ENCODE assay signal across 7 cellular contexts in the genomic region with DNA sequence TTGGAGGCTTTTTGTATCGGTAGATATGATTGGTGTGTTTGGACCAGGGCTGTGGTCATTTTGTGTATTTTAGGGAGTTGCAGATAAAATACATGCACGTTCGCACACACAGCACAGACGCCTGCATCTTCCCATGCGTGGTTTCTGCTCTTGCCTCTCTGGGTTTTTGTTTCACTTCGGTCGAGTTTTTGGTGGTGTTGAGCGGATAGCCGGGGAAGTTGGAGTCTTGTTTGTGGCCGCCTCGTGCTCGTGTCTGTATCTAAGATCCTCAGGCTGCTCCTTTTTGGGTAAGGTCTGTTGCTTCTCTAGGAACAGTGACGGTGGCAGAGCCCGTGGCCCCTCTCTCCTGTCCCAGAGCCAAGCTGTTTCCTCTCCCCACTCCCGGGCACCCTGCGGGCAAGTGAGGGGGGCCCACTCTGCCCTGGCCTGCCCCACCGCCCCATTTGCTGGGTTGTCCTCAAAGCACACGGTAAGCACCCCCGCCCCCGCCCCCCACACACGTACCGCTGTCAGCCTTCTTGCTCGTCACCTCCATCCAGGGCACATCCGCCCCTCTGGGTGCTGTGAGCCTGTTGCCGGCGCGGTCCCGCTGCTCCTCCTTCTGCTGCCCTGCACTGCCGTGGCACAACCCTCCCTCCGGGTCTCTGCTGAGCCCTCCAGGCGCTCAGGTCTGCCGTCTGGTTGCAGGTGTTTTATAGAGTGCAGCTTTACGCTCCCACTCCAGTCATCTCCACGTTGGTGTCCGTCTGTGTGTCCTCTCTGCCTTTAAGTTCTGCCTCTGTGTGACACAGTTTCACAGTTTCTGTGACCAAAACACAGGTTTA. TPM values are rescaled to one million over a fixed set of nuclear protein-coding genes. Genes with fewer than 3 reads are reported as not detected.
DNase-seq lines count a peak whose midpoint lies in the region; FAIRE-seq and TF ChIP-seq lines count a peak whose summit lies in the region.

No MANE protein-coding gene starts in this region.

- peaks cover 0 to 2% of the 10 kb centered on the region in 2 experiments for H4K20me1 ChIP-seq in H1 (replicated peaks in 1 of 2; ENCODE audit: control insufficient read depth in 1 of 2, insufficient read depth in 2 of 2, low read length in 2 of 2)

- H3K18ac ChIP-seq in H1 (ENCODE audit: extremely low read depth, low read length): no peak overlapping the region

- no peak overlapping the region for H4K5ac ChIP-seq in H1 (ENCODE audit: insufficient read length, low read depth, low read length)

- TF ChIP-seq EP300 in H1 (IDR thresholded peaks at IDR 0.05; ENCODE audit: borderline replicate concordance in 1 of 2, low read depth in 2 of 2, low read length in 2 of 2): no peak

- no peak overlapping the region for H2BK120ac ChIP-seq in H1 (replicated peaks; ENCODE audit: low read depth, low read length)

- H2AK5ac ChIP-seq in H1 (ENCODE audit: low read depth, low read length): 0 out of 2 replicates have a peak overlapping the region, but pooled peaks have one; percentile 40

- no peak for FAIRE-seq in H1 (lab: Jason Lieb, UNC)

- WGBS in H1 (ENCODE audit: extremely low coverage in 1 of 2, insufficient coverage in 1 of 2, insufficient read length in 1 of 2, insufficient replicate concordance in 2 of 2, low coverage in 1 of 2, low lambda C conversion rate in 2 of 2, missing lambda C conversion rate in 1 of 2), 2 experiments: 86% methylated on average over 32 of the region's 35 CpGs; no CpG with 5 or more reads in 1 of the 2 experiments
- 14 to 33% (median 24%) methylated on average over 33 to 35 of the region's 35 CpGs for WGBS in spleen, 5 donors

- H2AFZ ChIP-seq in H1 (ENCODE audit: low read length): no peak overlapping the region

- H3K79me1 ChIP-seq in H1 (ENCODE audit: low read depth, low read length): no peaks in the 10 kb centered on the region

- H4K91ac ChIP-seq in H1 (replicated peaks; ENCODE audit: insufficient read length, low read length): no peak overlapping the region

- no peak overlapping the region for H3K14ac ChIP-seq in H1 (ENCODE audit: insufficient read length)

- no peak for TF ChIP-seq POLR2A in H1 (IDR thresholded peaks at IDR 0.05; ENCODE audit: control extremely low read depth in 1 of 2, low read depth in 2 of 2, low read length in 2 of 2)
- TF ChIP-seq POLR2A in spleen (IDR thresholded peaks at IDR 0.05): no peak

- H3K9ac ChIP-seq in H1 (replicated peaks in 1 of 4; ENCODE audit: extremely low read depth in 1 of 4, low read depth in 3 of 4, low read length in 3 of 4): no peak overlapping the region

- no peaks in the 10 kb centered on the region for H3K9me3 ChIP-seq in H1 (ENCODE audit: insufficient read depth in 2 of 2, low read depth in 1 of 2, low read length in 1 of 2)
- H3K9me3 ChIP-seq in spleen: peaks cover 0 to 17% (median 10%) of the 10 kb centered on the region in 8 donors

- intact Hi-C loops in spleen (cut with DNase I; ENCODE audit: low total_unique reads): loop anchor here (10.0 kb wide), 1 partner anchor 52 kb away; the partner anchor contains the start of gene AGPAT3

- no peak overlapping the region for H2BK15ac ChIP-seq in H1 (ENCODE audit: low read length)

- H3K4me2 ChIP-seq in H1 (ENCODE audit: insufficient read depth in 1 of 2, low read depth in 2 of 2, low read length in 2 of 2): no peak overlapping the region

- TF ChIP-seq CTCF in HFF-Myc (IDR thresholded peaks at IDR 0.05; ENCODE audit: low read depth, low read length, missing control alignments): no peak
- TF ChIP-seq CTCF in H1 (IDR thresholded peaks at IDR 0.05; ENCODE audit: control extremely low read depth in 1 of 3, insufficient read depth in 1 of 3, low read depth in 1 of 3, low read length in 3 of 3): no peak
- no peak for TF ChIP-seq CTCF in spleen (IDR thresholded peaks at IDR 0.05 in 8 of 11, conservative IDR thresholded peaks at IDR 0.05 in 3 of 11)

- no peaks in the 10 kb centered on the region for H3K27me3 ChIP-seq in H1 (replicated peaks in 1 of 4; ENCODE audit: control insufficient read depth in 3 of 4, extremely low read depth in 1 of 4, insufficient read depth in 3 of 4, low read length in 3 of 4)
- no peaks in the 10 kb centered on the region for H3K27me3 ChIP-seq in spleen (replicated peaks in 1 of 7)

- H3K56ac ChIP-seq in H1 (replicated peaks; ENCODE audit: insufficient read length, low read depth, low read length): no peak overlapping the region

- 0 out of 2 replicates have a peak overlapping the region, but pooled peaks have one; percentile 32 for H2BK20ac ChIP-seq in H1 (ENCODE audit: low read length)

- POLR2A ChIA-PET in H1 (lab: Charles Lee; ENCODE audit: partially characterized antibody): no interaction called here

- H3K4me1 ChIP-seq in H1 (replicated peaks in 1 of 4; ENCODE audit: control insufficient read depth in 3 of 4, insufficient read depth in 4 of 4, low read length in 3 of 4): peaks cover 3 to 14% (median 9%) of the 10 kb centered on the region in 4 experiments; a peak in 6 of 7 replicates
- peaks cover 8 to 91% (median 54%) of the 10 kb centered on the region in 6 donors for H3K4me1 ChIP-seq in spleen

- DNase-seq in HFF-Myc (ENCODE audit: extremely low read depth, low read depth) (no peak), H1 (ENCODE audit: low read depth in 1 of 2, low spot score in 2 of 2) (peak in 1 of 2 experiments; percentile 49), spleen (peak; percentile 91), SKM-1 treated with dmso at 0.1 percent for 144 hours (lab: John Stamatoyannopoulos, UW; ENCODE audit: unreplicated experiment) (no peak), SHP77 (lab: John Stamatoyannopoulos, UW) (no peak), COLO829 (ENCODE audit: low spot score) (no peak)
- DNase-seq in activated CD4-positive, alpha-beta T cell treated with anti-CD3 and anti-CD28 coated beads for 1 hour: peak; percentile 54

- CTCF ChIA-PET in H1 (lab: Charles Lee; ENCODE audit: partially characterized antibody): interaction anchor here (1.0 kb wide), 1 partner anchor 14 kb away, joined by 3 read pairs; no protein-coding TSS in a partner anchor

- H3K36me3 ChIP-seq in H1 (ENCODE audit: control insufficient read depth in 2 of 4, insufficient read depth in 4 of 4, low read length in 3 of 4) (no peaks in the 10 kb centered on the region), spleen (peaks cover 0 to 10% (median 0%) of the 10 kb centered on the region in 6 donors)

- TF ChIP-seq RAD21 in H1 (IDR thresholded peaks at IDR 0.05 in 1 of 2, conservative IDR thresholded peaks at IDR 0.05 in 1 of 2; ENCODE audit: low read depth in 2 of 2, low read length in 2 of 2): no peak

- no peaks in the 10 kb centered on the region for H3K79me2 ChIP-seq in H1 (ENCODE audit: control insufficient read depth in 1 of 2, insufficient read depth in 2 of 2, low read length in 2 of 2)

- H3K23ac ChIP-seq in H1 (ENCODE audit: insufficient read length): no peak overlapping the region

- no peak overlapping the region for H2BK5ac ChIP-seq in H1 (ENCODE audit: low read depth, low read length)

- no peak overlapping the region; the same call in 1 of the 2 replicates for H3K27ac ChIP-seq in H1 (ENCODE audit: low read depth, low read length)
- peak overlapping the region in 7 of 8 donors; percentile 22 to 82 (median 75) for H3K27ac ChIP-seq in spleen

- peaks cover 8% of the 10 kb centered on the region for H3K23me2 ChIP-seq in H1 (ENCODE audit: low read depth, low read length)

- H4K8ac ChIP-seq in H1 (ENCODE audit: extremely low read depth, insufficient read depth, low read length): peak overlapping the region; percentile 80

- H3K4ac ChIP-seq in H1 (replicated peaks; ENCODE audit: insufficient read length, low read depth, low read length): no peak overlapping the region

- no peak overlapping the region for H2BK12ac ChIP-seq in H1 (ENCODE audit: low read depth, low read length)

- H3K4me3 ChIP-seq in HFF-Myc (replicated peaks; ENCODE audit: low read depth, low read length): peak overlapping the region; percentile 15
- no peak overlapping the region for H3K4me3 ChIP-seq in H1 (ENCODE audit: extremely low read depth in 1 of 4, insufficient read depth in 2 of 4, low read depth in 3 of 4, low read length in 4 of 4)
- H3K4me3 ChIP-seq in spleen: peak overlapping the region; percentile 12 to 68 (median 30)

TF ChIP-seq in H1, 55 proteins besides CTCF, POLR2A, EP300 and RAD21 (continues in another document):
- TF ChIP-seq HDAC2 (IDR thresholded peaks at IDR 0.05; ENCODE audit: borderline replicate concordance in 1 of 2, low read depth in 2 of 2, low read length in 2 of 2): no peak
- TF ChIP-seq, protein P1, sequence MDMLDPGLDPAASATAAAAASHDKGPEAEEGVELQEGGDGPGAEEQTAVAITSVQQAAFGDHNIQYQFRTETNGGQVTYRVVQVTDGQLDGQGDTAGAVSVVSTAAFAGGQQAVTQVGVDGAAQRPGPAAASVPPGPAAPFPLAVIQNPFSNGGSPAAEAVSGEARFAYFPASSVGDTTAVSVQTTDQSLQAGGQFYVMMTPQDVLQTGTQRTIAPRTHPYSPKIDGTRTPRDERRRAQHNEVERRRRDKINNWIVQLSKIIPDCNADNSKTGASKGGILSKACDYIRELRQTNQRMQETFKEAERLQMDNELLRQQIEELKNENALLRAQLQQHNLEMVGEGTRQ (IDR thresholded peaks at IDR 0.05; ENCODE audit: low read length): no peak
- no peak for TF ChIP-seq CHD1 (IDR thresholded peaks at IDR 0.05; ENCODE audit: low read depth, low read length)
- no peak for TF ChIP-seq EZH2 (IDR thresholded peaks at IDR 0.05; ENCODE audit: low read depth, low read length, severe bottlenecking)
- no peak for TF ChIP-seq BRCA1 (IDR thresholded peaks at IDR 0.05; ENCODE audit: low read depth, low read length)
- no peak for TF ChIP-seq SIN3A (conservative IDR thresholded peaks at IDR 0.05 in 1 of 2, IDR thresholded peaks at IDR 0.05 in 1 of 2; ENCODE audit: low read depth in 1 of 2, low read length in 2 of 2)
- no peak for TF ChIP-seq YY1 (IDR thresholded peaks at IDR 0.05; ENCODE audit: low read depth, low read length)
- TF ChIP-seq SIX5 (IDR thresholded peaks at IDR 0.05; ENCODE audit: low read depth, low read length): no peak
- TF ChIP-seq FOSL1 (IDR thresholded peaks at IDR 0.05; ENCODE audit: insufficient read depth, low read depth, low read length): no peak
- TF ChIP-seq GABPA (IDR thresholded peaks at IDR 0.05; ENCODE audit: borderline replicate concordance, insufficient read depth, low read length): no peak
- no peak for TF ChIP-seq POU5F1 (IDR thresholded peaks at IDR 0.05; ENCODE audit: low read depth, low read length)

RNA-seq across cellular contexts. Expression of gene AGPAT3, which starts 51.9 kb away (rescaled TPM):
- 5.8 and 5.9 TPM in 2 replicates for total RNA-seq in H1 (2021; fragmentation: NEBNext Ultra II Directional; extraction: Animal tissue kit (Norgen Biotek cat#: 25700))
- 6.7 and 7.3 TPM in 2 replicates for polyA plus RNA-seq in H1 (2011; rRNA removed)
- polyA plus RNA-seq in H1 (2011; cell fraction: cytosol; rRNA removed): 5.3 TPM
- 8.9 TPM for polyA plus RNA-seq in H1 (2011; cell fraction: nucleus; rRNA removed)
- polyA plus RNA-seq in H1 (2012, experiment 1 of 2): 5.0 to 8.9 TPM (median 7.8 TPM) in 4 replicates
- 4.7 TPM for polyA plus RNA-seq in H1 (2012, experiment 2 of 2)
- polyA plus RNA-seq in H1 (2013, experiment 1 of 2): 7.3 TPM
- 8.3 TPM for polyA plus RNA-seq in H1 (2013, experiment 2 of 2)
- polyA minus RNA-seq in H1 (2011; rRNA and poly(A)+ RNA removed): 8.1 and 15.0 TPM in 2 replicates
- polyA minus RNA-seq in H1 (2011; cell fraction: cytosol; rRNA and poly(A)+ RNA removed): 8.5 TPM
- 10.8 TPM for polyA minus RNA-seq in H1 (2011; cell fraction: nucleus; rRNA and poly(A)+ RNA removed)
- 10 to 100 TPM; 50.8 to 92.0 (median 64.5) TPM for total RNA-seq in spleen
- 10 to 100 TPM in 1 of 3 donors, 1 to 10 TPM in 2; 6.9 to 20.7 (median 8.3) TPM for polyA plus RNA-seq in spleen

Comparison
In these comparisons a context has a peak if more than half of its experiments do, and no peak if none do; other contexts are left out.
1. DNase-seq: peak in activated CD4-positive, alpha-beta T cell treated with anti-CD3 and anti-CD28 coated beads for 1 hour (single experiment) and spleen (single experiment); none in HFF-Myc (single experiment), SKM-1 treated with dmso at 0.1 percent for 144 hours (single experiment), SHP77 (0 of 2) and COLO829 (single experiment).
2. H3K4me3 ChIP-seq: peak in HFF-Myc (single experiment) and spleen (8 of 8); none in H1 (0 of 4).